ENCODE assay signal across 38 cellular contexts in the genomic region with DNA sequence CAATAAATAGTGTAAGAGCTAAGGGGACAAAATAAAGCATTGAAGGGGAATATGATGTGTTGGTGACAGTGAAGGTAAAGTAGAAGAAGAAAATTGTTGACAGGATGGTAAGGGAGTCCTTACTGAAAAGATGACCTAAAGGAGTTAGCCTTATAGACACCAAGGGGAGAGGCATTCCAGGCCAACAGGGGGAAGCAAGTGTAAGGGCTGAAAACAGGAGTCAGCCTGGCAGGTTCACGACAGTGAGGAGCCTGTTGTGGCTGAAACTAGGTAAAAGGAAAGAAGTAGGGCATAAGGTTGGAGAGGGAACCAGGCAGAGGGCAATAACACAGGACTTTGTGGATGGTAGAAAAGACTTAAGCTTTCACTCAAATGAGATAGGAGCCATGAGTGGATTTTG. TPM values are rescaled to one million over a fixed set of nuclear protein-coding genes. Genes with fewer than 3 reads are reported as not detected.
"Had no signal": no experiment of that assay in that cellular context is flagged by ENCODE, and none has a peak within 500 bp of the region (broad histone marks: within the 10 kb centered on the region; RNA-seq: fewer than 3 reads in every experiment).

No MANE protein-coding gene starts in this region.

- H3K36me3 Mint-ChIP-seq: activated CD8-positive, alpha-beta memory T cell treated with anti-CD3 and anti-CD28 coated beads, Interleukin-2, amount 10 ng/mL, durations not matched to agents 7 days and 5 days; activated naive CD4-positive, alpha-beta T cell treated with anti-CD3 and anti-CD28 coated beads, Interleukin-2, amount 10 ng/mL, durations not matched to agents 7 days and 5 days; activated naive CD4-positive, alpha-beta T cell treated with anti-CD3 and anti-CD28 coated beads, Interleukin-2, amount 50 U/mL, for 24 hours; activated naive CD8-positive, alpha-beta T cell; activated naive CD8-positive, alpha-beta T cell treated with anti-CD3 and anti-CD28 coated beads, Interleukin-2, amount 10 ng/mL, durations not matched to agents 7 days and 5 days; brain had no signal

- ATAC-seq: activated CD4-positive, alpha-beta T cell treated with anti-CD3 and anti-CD28 coated beads for 36 hours; activated CD4-positive, CD25-positive, alpha-beta regulatory T cell treated with anti-CD3 and anti-CD28 coated beads, Interleukin-2, amount 50 U/mL, for 24 hours; activated CD8-positive, alpha-beta memory T cell treated with anti-CD3 and anti-CD28 coated beads, Interleukin-2, amount 10 ng/mL, durations not matched to agents 7 days and 5 days; activated CD8-positive, alpha-beta T cell treated with anti-CD3 and anti-CD28 coated beads, Interleukin-2, amount 10 ng/mL, durations not matched to agents 7 days and 5 days; activated naive CD8-positive, alpha-beta T cell treated with anti-CD3 and anti-CD28 coated beads, Interleukin-2, amount 50 U/mL, for 24 hours had no signal

- H3K27me3 ChIP-seq: ascending aorta, cardiac muscle cell had no signal

- H3K27me3 Mint-ChIP-seq: activated CD4-positive, alpha-beta memory T cell treated with anti-CD3 and anti-CD28 coated beads, Interleukin-2, amount 10 ng/mL, durations not matched to agents 7 days and 5 days; activated CD8-positive, alpha-beta memory T cell treated with anti-CD3 and anti-CD28 coated beads, Interleukin-2, amount 10 ng/mL, durations not matched to agents 7 days and 5 days; central memory CD8-positive, alpha-beta T cell had no signal

- H3K4me3 Mint-ChIP-seq: activated CD4-positive, alpha-beta memory T cell treated with anti-CD3 and anti-CD28 coated beads, Interleukin-2, amount 10 ng/mL, durations not matched to agents 7 days and 5 days; activated CD4-positive, alpha-beta T cell treated with anti-CD3 and anti-CD28 coated beads for 36 hours; activated CD4-positive, alpha-beta T cell treated with anti-CD3 and anti-CD28 coated beads, Interleukin-2, amount 10 ng/mL, durations not matched to agents 7 days and 5 days; activated CD8-positive, alpha-beta memory T cell treated with anti-CD3 and anti-CD28 coated beads, Interleukin-2, amount 10 ng/mL, durations not matched to agents 7 days and 5 days; activated CD8-positive, alpha-beta T cell treated with anti-CD3 and anti-CD28 coated beads, Interleukin-2, amount 10 ng/mL, durations not matched to agents 7 days and 5 days; activated naive CD4-positive, alpha-beta T cell treated with anti-CD3 and anti-CD28 coated beads, Interleukin-2, amount 10 ng/mL, durations not matched to agents 7 days and 5 days; activated naive CD4-positive, alpha-beta T cell treated with anti-CD3 and anti-CD28 coated beads, Interleukin-2, amount 50 U/mL, for 24 hours; activated naive CD8-positive, alpha-beta T cell; activated naive CD8-positive, alpha-beta T cell treated with anti-CD3 and anti-CD28 coated beads, Interleukin-2, amount 10 ng/mL, durations not matched to agents 7 days and 5 days; activated naive CD8-positive, alpha-beta T cell treated with anti-CD3 and anti-CD28 coated beads, Interleukin-2, amount 50 U/mL, for 24 hours; activated T-cell treated with anti-CD3 and anti-CD28 coated beads, Interleukin-2, amount 50 U/mL, for 24 hours; brain; central memory CD8-positive, alpha-beta T cell; T-helper 1 cell treated with Interleukin-12 subunit alpha and Interleukin-12 subunit beta and Interleukin-4 antibody, amounts not matched to agents 30 μg/mL and 1 μg/mL, for 36 hours; T-helper 2 cell treated with Interferon-gamma antibody and Interleukin-4, amounts not matched to agents 5 μg/mL and 100 μg/mL, for 36 hours had no signal

- H3K27ac ChIP-seq: ascending aorta, cardiac muscle cell, VCaP had no signal

- H3K4me1 Mint-ChIP-seq: activated CD4-positive, alpha-beta memory T cell treated with anti-CD3 and anti-CD28 coated beads, Interleukin-2, amount 10 ng/mL, durations not matched to agents 7 days and 5 days; activated CD4-positive, alpha-beta T cell treated with anti-CD3 and anti-CD28 coated beads for 36 hours; activated CD4-positive, alpha-beta T cell treated with anti-CD3 and anti-CD28 coated beads, Interleukin-2, amount 10 ng/mL, durations not matched to agents 7 days and 5 days; activated CD8-positive, alpha-beta memory T cell treated with anti-CD3 and anti-CD28 coated beads, Interleukin-2, amount 10 ng/mL, durations not matched to agents 7 days and 5 days; activated naive CD4-positive, alpha-beta T cell treated with anti-CD3 and anti-CD28 coated beads, Interleukin-2, amount 10 ng/mL, durations not matched to agents 7 days and 5 days; activated naive CD4-positive, alpha-beta T cell treated with anti-CD3 and anti-CD28 coated beads, Interleukin-2, amount 50 U/mL, for 24 hours; activated naive CD8-positive, alpha-beta T cell treated with anti-CD3 and anti-CD28 coated beads, Interleukin-2, amount 10 ng/mL, durations not matched to agents 7 days and 5 days; activated naive CD8-positive, alpha-beta T cell treated with anti-CD3 and anti-CD28 coated beads, Interleukin-2, amount 50 U/mL, for 24 hours; central memory CD8-positive, alpha-beta T cell had no signal

- H3K4me3 ChIP-seq: ascending aorta, cardiac muscle cell had no signal

- H3K4me1 ChIP-seq: ascending aorta had no signal

- DNase-seq: activated CD4-positive, alpha-beta memory T cell treated with anti-CD3 and anti-CD28 coated beads, Interleukin-2, amount 10 ng/mL, durations not matched to agents 7 days and 5 days; activated CD4-positive, alpha-beta T cell treated with anti-CD3 and anti-CD28 coated beads for 1 hour; activated CD4-positive, alpha-beta T cell treated with anti-CD3 and anti-CD28 coated beads for 36 hours; activated CD4-positive, alpha-beta T cell treated with anti-CD3 and anti-CD28 coated beads for 48 hours; activated CD4-positive, alpha-beta T cell treated with anti-CD3 and anti-CD28 coated beads, Interleukin-2, amount 10 ng/mL, durations not matched to agents 7 days and 5 days; activated CD4-positive, alpha-beta T cell treated with anti-CD3 and anti-CD28 coated beads, Interleukin-2, amount 50 U/mL, for 48 hours; activated CD4-positive, CD25-positive, alpha-beta regulatory T cell; activated CD8-positive, alpha-beta memory T cell treated with anti-CD3 and anti-CD28 coated beads for 24 hours; activated CD8-positive, alpha-beta memory T cell treated with anti-CD3 and anti-CD28 coated beads, Interleukin-2, amount 10 ng/mL, durations not matched to agents 7 days and 5 days; activated CD8-positive, alpha-beta memory T cell treated with anti-CD3 and anti-CD28 coated beads, Interleukin-2, amount 50 U/mL, for 48 hours; activated CD8-positive, alpha-beta T cell treated with anti-CD3 and anti-CD28 coated beads, Interleukin-2, amount 10 ng/mL, durations not matched to agents 7 days and 5 days; activated effector memory CD4-positive, alpha-beta T cell treated with Interleukin-2 at 50 U/mL for 16 hours; activated gamma-delta T cell; activated naive CD4-positive, alpha-beta T cell treated with anti-CD3 and anti-CD28 coated beads, Interleukin-2, amount 10 ng/mL, durations not matched to agents 7 days and 5 days; activated naive CD4-positive, alpha-beta T cell treated with Interleukin-2 at 50 U/mL for 16 hours; activated naive CD8-positive, alpha-beta T cell treated with anti-CD3 and anti-CD28 coated beads, Interleukin-2, amount 10 ng/mL, durations not matched to agents 7 days and 5 days; activated naive CD8-positive, alpha-beta T cell treated with anti-CD3 and anti-CD28 coated beads, Interleukin-2, amount 50 U/mL, for 24 hours; activated T-cell treated with anti-CD3 and anti-CD28 coated beads, Interleukin-2, amount 50 U/mL, for 24 hours; activated T-cell treated with anti-CD3 and anti-CD28 coated beads, Interleukin-2, amount 50 U/mL, for 48 hours; amygdala; anterior cingulate cortex; caudate nucleus; cerebellar nuclear complex; T-helper 1 cell; T-helper 2 cell; T-helper 9 cell had no signal

- H3K9me3 ChIP-seq: ascending aorta had no signal

- H3K36me3 ChIP-seq: ascending aorta, cardiac muscle cell had no signal

- H3K27ac Mint-ChIP-seq: activated CD4-positive, alpha-beta memory T cell treated with anti-CD3 and anti-CD28 coated beads, Interleukin-2, amount 10 ng/mL, durations not matched to agents 7 days and 5 days; activated CD4-positive, alpha-beta T cell treated with anti-CD3 and anti-CD28 coated beads for 36 hours; activated CD4-positive, alpha-beta T cell treated with anti-CD3 and anti-CD28 coated beads, Interleukin-2, amount 10 ng/mL, durations not matched to agents 7 days and 5 days; activated CD8-positive, alpha-beta memory T cell treated with anti-CD3 and anti-CD28 coated beads, Interleukin-2, amount 10 ng/mL, durations not matched to agents 7 days and 5 days; activated CD8-positive, alpha-beta T cell treated with anti-CD3 and anti-CD28 coated beads, Interleukin-2, amount 10 ng/mL, durations not matched to agents 7 days and 5 days; activated naive CD4-positive, alpha-beta T cell treated with anti-CD3 and anti-CD28 coated beads, Interleukin-2, amount 10 ng/mL, durations not matched to agents 7 days and 5 days; activated naive CD4-positive, alpha-beta T cell treated with anti-CD3 and anti-CD28 coated beads, Interleukin-2, amount 50 U/mL, for 24 hours; activated naive CD8-positive, alpha-beta T cell; activated naive CD8-positive, alpha-beta T cell treated with anti-CD3 and anti-CD28 coated beads, Interleukin-2, amount 10 ng/mL, durations not matched to agents 7 days and 5 days; activated naive CD8-positive, alpha-beta T cell treated with anti-CD3 and anti-CD28 coated beads, Interleukin-2, amount 50 U/mL, for 24 hours; activated T-cell treated with anti-CD3 and anti-CD28 coated beads, Interleukin-2, amount 50 U/mL, for 24 hours; activated T-helper 2 cell treated with anti-CD3 and anti-CD28 coated beads, Interferon-gamma antibody, Interleukin-2, Interleukin-4, amounts not matched to agents 10 μg/mL and 5 μg/mL and 100 μg/mL, durations not matched to agents 14 hours and 24 hours and 36 hours; brain; T-helper 1 cell treated with Interleukin-12 subunit alpha and Interleukin-12 subunit beta and Interleukin-4 antibody, amounts not matched to agents 30 μg/mL and 1 μg/mL, for 36 hours; T-helper 2 cell treated with Interferon-gamma antibody and Interleukin-4, amounts not matched to agents 5 μg/mL and 100 μg/mL, for 36 hours had no signal

- H3K9me3 Mint-ChIP-seq: activated CD4-positive, alpha-beta memory T cell treated with anti-CD3 and anti-CD28 coated beads, Interleukin-2, amount 10 ng/mL, durations not matched to agents 7 days and 5 days; activated CD4-positive, alpha-beta T cell treated with anti-CD3 and anti-CD28 coated beads, Interleukin-2, amount 10 ng/mL, durations not matched to agents 7 days and 5 days; activated naive CD4-positive, alpha-beta T cell treated with anti-CD3 and anti-CD28 coated beads, Interleukin-2, amount 10 ng/mL, durations not matched to agents 7 days and 5 days; activated naive CD4-positive, alpha-beta T cell treated with anti-CD3 and anti-CD28 coated beads, Interleukin-2, amount 50 U/mL, for 24 hours; activated naive CD8-positive, alpha-beta T cell treated with anti-CD3 and anti-CD28 coated beads, Interleukin-2, amount 10 ng/mL, durations not matched to agents 7 days and 5 days; activated naive CD8-positive, alpha-beta T cell treated with anti-CD3 and anti-CD28 coated beads, Interleukin-2, amount 50 U/mL, for 24 hours; activated T-cell treated with anti-CD3 and anti-CD28 coated beads, Interleukin-2, amount 50 U/mL, for 24 hours; activated T-helper 2 cell treated with anti-CD3 and anti-CD28 coated beads, Interferon-gamma antibody, Interleukin-2, Interleukin-4, amounts not matched to agents 10 μg/mL and 5 μg/mL and 100 μg/mL, durations not matched to agents 14 hours and 24 hours and 36 hours; T-helper 1 cell treated with Interleukin-12 subunit alpha and Interleukin-12 subunit beta and Interleukin-4 antibody, amounts not matched to agents 30 μg/mL and 1 μg/mL, for 36 hours; T-helper 2 cell treated with Interferon-gamma antibody and Interleukin-4, amounts not matched to agents 5 μg/mL and 100 μg/mL, for 36 hours had no signal

RNA-seq across cellular contexts. Expression of gene PNLIPRP3, which starts 34.0 kb away (rescaled TPM):
- total RNA-seq: activated CD4-positive, alpha-beta memory T cell treated with anti-CD3 and anti-CD28 coated beads, Interleukin-2, amount 10 ng/mL, durations not matched to agents 7 days and 5 days; activated CD4-positive, alpha-beta T cell treated with anti-CD3 and anti-CD28 coated beads for 36 hours; activated CD4-positive, alpha-beta T cell treated with anti-CD3 and anti-CD28 coated beads, Interleukin-2, amount 10 ng/mL, durations not matched to agents 7 days and 5 days; activated CD8-positive, alpha-beta memory T cell treated with anti-CD3 and anti-CD28 coated beads, Interleukin-2, amount 10 ng/mL, durations not matched to agents 7 days and 5 days; activated CD8-positive, alpha-beta T cell treated with anti-CD3 and anti-CD28 coated beads, Interleukin-2, amount 10 ng/mL, durations not matched to agents 7 days and 5 days; activated naive CD8-positive, alpha-beta T cell treated with anti-CD3 and anti-CD28 coated beads, Interleukin-2, amount 10 ng/mL, durations not matched to agents 7 days and 5 days; activated T-helper 2 cell treated with anti-CD3 and anti-CD28 coated beads, Interferon-gamma antibody, Interleukin-2, Interleukin-4, amounts not matched to agents 10 μg/mL and 5 μg/mL and 100 μg/mL, durations not matched to agents 14 hours and 24 hours and 36 hours; ascending aorta; cardiac muscle cell; chondrocyte had no signal
- polyA plus RNA-seq: cardiac muscle cell had no signal
